24 cellular contexts compared by ENCODE assay signal in genomic region chr12:121505513-121505912, GRCh38.
DNase-seq lines count a peak whose midpoint lies in the region; ATAC-seq, FAIRE-seq and TF ChIP-seq lines count a peak whose summit lies in the region.
"Had no signal": no experiment of that assay in that cellular context is flagged by ENCODE, and none has a peak within 500 bp of the region (broad histone marks: within the 10 kb centered on the region; RNA-seq: fewer than 3 reads in every experiment).

No MANE protein-coding gene starts in this region.

- TF ChIP-seq EP300 in SK-N-SH (IDR thresholded peaks at IDR 0.05; ENCODE audit: borderline replicate concordance in 1 of 2, low read depth in 1 of 2, low read length in 1 of 2) (no peak), HepG2 (IDR thresholded peaks at IDR 0.05; ENCODE audit: low read depth in 2 of 2, low read length in 2 of 2) (no peak), HepG2 (CRISPR knock-in tag; IDR thresholded peaks at IDR 0.05; ENCODE audit: borderline replicate concordance) (no peak)

- H3K27me3 Mint-ChIP-seq in progenitor cell of endocrine pancreas: no peaks in the 10 kb centered on the region
- H3K27me3 Mint-ChIP-seq: naive thymus-derived CD4-positive, alpha-beta T cell had no signal

- H3K4me1 ChIP-seq in SK-N-SH (ENCODE audit: control insufficient read depth in 1 of 2, insufficient read depth in 2 of 2, low read depth in 1 of 2, low read length in 1 of 2): no peaks in the 10 kb centered on the region; a peak in 1 of 4 replicates
- H3K4me1 ChIP-seq in IMR-90 (ENCODE audit: control insufficient read depth, insufficient read depth, low read length): peaks cover 1% of the 10 kb centered on the region; the same call in 1 of the 2 replicates
- 0 out of 2 replicates have a peak, but pooled peaks cover under 1% of the 10 kb centered on the region for H3K4me1 ChIP-seq in HepG2 (ENCODE audit: insufficient read depth, low read length)
- H3K4me1 ChIP-seq: prostate gland had no signal

- 70% methylated on average over 3 of the region's 3 CpGs for WGBS in SK-N-SH (ENCODE audit: low lambda C conversion rate)
- WGBS in IMR-90 (ENCODE audit: extremely low coverage in 2 of 2, insufficient read length in 1 of 2), 2 experiments: no CpG with 5 or more reads among the region's 3 CpGs
- 92% methylated on average over 3 of the region's 3 CpGs for WGBS in HepG2 (ENCODE audit: low lambda C conversion rate)

- H3K79me2 ChIP-seq in SK-N-SH (ENCODE audit: insufficient read depth) (no peaks in the 10 kb centered on the region), HepG2 (ENCODE audit: insufficient read depth, low read length) (no peaks in the 10 kb centered on the region)

- FAIRE-seq in HepG2 (lab: Jason Lieb, UNC): no peak
- FAIRE-seq: GM19239, HTR-8/SVneo had no signal

- peak overlapping the region; percentile 14; the same call in 1 of the 2 replicates for H3K4me2 ChIP-seq in SK-N-SH
- no peak overlapping the region for H3K4me2 ChIP-seq in IMR-90 (ENCODE audit: low read depth, low read length)
- no peak overlapping the region for H3K4me2 ChIP-seq in HepG2 (ENCODE audit: low read depth, low read length)
- H3K4me2 ChIP-seq: smooth muscle cell had no signal

- H3K4me3 ChIP-seq in SK-N-SH (ENCODE audit: low read depth in 2 of 2, low read length in 1 of 2) (no peak overlapping the region), IMR-90 (ENCODE audit: insufficient read depth, low read depth, low read length) (no peak overlapping the region), HepG2 (replicated peaks in 1 of 3; ENCODE audit: insufficient read depth in 1 of 3, low read depth in 2 of 3, low read length in 3 of 3) (no peak overlapping the region)
- H3K4me3 ChIP-seq: coronary artery, prostate gland, smooth muscle cell had no signal

- H3K18ac ChIP-seq in IMR-90 (ENCODE audit: low read depth, low read length): no peak overlapping the region

- DNase-seq in SK-N-SH: no peak
- DNase-seq in IMR-90: peak; percentile 45
- peak; percentile 16 for DNase-seq in dermis blood vessel endothelial cell
- no peak for DNase-seq in progenitor cell of endocrine pancreas (ENCODE audit: low spot score, unreplicated experiment)
- DNase-seq in HepG2 (ENCODE audit: low spot score): no peak
- DNase-seq: activated effector memory CD4-positive, alpha-beta T cell treated with Interleukin-2 at 50 U/mL for 16 hours; aorta; mammary epithelial cell; naive thymus-derived CD4-positive, alpha-beta T cell; NCI-H1436; NCI-H2227 treated with DMSO at 0.1 percent for 48 hours; T-helper 1 cell had no signal

- H3K4me3 Mint-ChIP-seq in progenitor cell of endocrine pancreas (ENCODE audit: low read depth): no peak overlapping the region
- H3K4me3 Mint-ChIP-seq: naive thymus-derived CD4-positive, alpha-beta T cell had no signal

- no peak overlapping the region for H3K4ac ChIP-seq in IMR-90 (ENCODE audit: low read depth, low read length)

- no peaks in the 10 kb centered on the region for H3K9me3 Mint-ChIP-seq in progenitor cell of endocrine pancreas (ENCODE audit: low read depth)
- H3K9me3 Mint-ChIP-seq: naive thymus-derived CD4-positive, alpha-beta T cell had no signal

- dilution Hi-C loops in IMR-90 (cut with HindIII; ENCODE audit: low sequenced_read_pairs, unreplicated experiment): no loop called here

- CTCF ChIA-PET in SK-N-SH (lab: Yijun Ruan, JAX): interaction anchor here (1.1 kb wide), 1 partner anchor 181 kb away, joined by 3 read pairs; no protein-coding TSS in a partner anchor
- CTCF ChIA-PET in IMR-90 (lab: Yijun Ruan, JAX): no interaction called here
- CTCF ChIA-PET in HepG2 (lab: Yijun Ruan, JAX; ENCODE audit: low intra/inter-chr PET ratio, low total read pairs): no interaction called here

- H3K4me1 Mint-ChIP-seq in progenitor cell of endocrine pancreas (ENCODE audit: low read depth): no peaks in the 10 kb centered on the region

- in situ Hi-C loops in IMR-90 (cut with MboI; ENCODE audit: low sequenced_read_pairs): no loop called here
- in situ Hi-C loops in HepG2 (cut with HindIII; ENCODE audit: extremely low pct_ligation_motif_present, low pct_unique_long_range_greater_than_20kb): no loop called here

- no peak overlapping the region for H2AFZ ChIP-seq in SK-N-SH (ENCODE audit: low read depth)
- no peak overlapping the region for H2AFZ ChIP-seq in IMR-90 (replicated peaks; ENCODE audit: low read length, poor library complexity)
- H2AFZ ChIP-seq in HepG2 (ENCODE audit: low read length): no peak overlapping the region

- no peak overlapping the region for H3K23ac ChIP-seq in IMR-90 (ENCODE audit: low read depth, low read length)

- no peak overlapping the region for H2AK5ac ChIP-seq in IMR-90 (ENCODE audit: low read depth, low read length)

- no peak overlapping the region for H2BK120ac ChIP-seq in IMR-90 (ENCODE audit: low read depth, low read length)

- H3K27me3 ChIP-seq in SK-N-SH (ENCODE audit: insufficient read depth) (no peaks in the 10 kb centered on the region), IMR-90 (ENCODE audit: control insufficient read depth, insufficient read depth, low read length) (no peaks in the 10 kb centered on the region), HepG2 (ENCODE audit: control insufficient read depth in 1 of 2, insufficient read depth in 2 of 2, low read length in 2 of 2) (no peaks in the 10 kb centered on the region)

- H3K27ac ChIP-seq in SK-N-SH (ENCODE audit: low read depth in 2 of 2, low read length in 1 of 2) (peak overlapping the region in 1 of 2 experiments; percentile 13; a peak in 1 of 4 replicates), IMR-90 (ENCODE audit: insufficient read depth, low read length) (no peak overlapping the region), HepG2 (ENCODE audit: extremely low read length, insufficient read depth, low read length) (no peak overlapping the region)
- H3K27ac ChIP-seq: 22Rv1, C4-2B, coronary artery, epithelial cell of prostate, prostate gland had no signal

- ATAC-seq in SK-N-SH treated with all-trans-retinoic acid at 6 μM for 48 hours: no peak
- ATAC-seq in IMR-90 (ENCODE audit: low read depth): peak; percentile 17; the same call in 1 of the 2 replicates
- ATAC-seq in HepG2: no peak
- ATAC-seq in HG03354 (IDR thresholded peaks at IDR 0.05; ENCODE audit: poor library complexity, severe bottlenecking, unreplicated experiment): no peak
- no peak for ATAC-seq in HG03196 (IDR thresholded peaks at IDR 0.05; ENCODE audit: unreplicated experiment)
- ATAC-seq: HCT116; naive thymus-derived CD4-positive, alpha-beta T cell had no signal

- no peak overlapping the region for H4K5ac ChIP-seq in IMR-90 (ENCODE audit: low read depth, low read length)

- no peak for TF ChIP-seq POLR2A in IMR-90 (IDR thresholded peaks at IDR 0.05; ENCODE audit: low read depth, low read length)
- no peak for TF ChIP-seq POLR2A in HepG2 (IDR thresholded peaks at IDR 0.05; ENCODE audit: insufficient read depth in 1 of 2, low read depth in 2 of 2, low read length in 2 of 2)

- no peak for TF ChIP-seq CTCF in SK-N-SH (IDR thresholded peaks at IDR 0.05)
- TF ChIP-seq CTCF in IMR-90 (conservative IDR thresholded peaks at IDR 0.05; ENCODE audit: low read depth, low read length): no peak
- no peak for TF ChIP-seq CTCF in progenitor cell of endocrine pancreas (IDR thresholded peaks at IDR 0.05; ENCODE audit: unreplicated experiment)
- TF ChIP-seq CTCF in HepG2 (CRISPR knock-in tag; IDR thresholded peaks at IDR 0.05): no peak

- H3K9ac ChIP-seq in SK-N-SH (no peak overlapping the region), IMR-90 (ENCODE audit: low read depth, low read length) (no peak overlapping the region), HepG2 (ENCODE audit: insufficient read depth, low read depth, low read length) (no peak overlapping the region)

- no peaks in the 10 kb centered on the region for H3K9me2 ChIP-seq in SK-N-SH

- TF ChIP-seq RAD21 in SK-N-SH (IDR thresholded peaks at IDR 0.05; ENCODE audit: low read length): no peak
- no peak for TF ChIP-seq RAD21 in IMR-90 (IDR thresholded peaks at IDR 0.05; ENCODE audit: low read length)
- no peak for TF ChIP-seq RAD21 in HepG2 (CRISPR knock-in tag; IDR thresholded peaks at IDR 0.05)

- no peak overlapping the region for H4K91ac ChIP-seq in IMR-90 (ENCODE audit: insufficient read depth, low read depth, low read length)

- peak overlapping the region; percentile 50 for H3K27ac Mint-ChIP-seq in progenitor cell of endocrine pancreas

- H2BK5ac ChIP-seq in IMR-90 (ENCODE audit: low read depth, low read length, poor library complexity, severe bottlenecking): no peak overlapping the region

- H3K36me3 Mint-ChIP-seq in progenitor cell of endocrine pancreas (ENCODE audit: insufficient read depth): peaks cover 19% of the 10 kb centered on the region

- H3K9me1 ChIP-seq in IMR-90 (ENCODE audit: insufficient read depth, low read length): 0 out of 2 replicates have a peak, but pooled peaks cover 3% of the 10 kb centered on the region

- intact Hi-C loops in IMR-90 (cut with micrococcal nuclease): no loop called here
- intact Hi-C loops in HepG2 (cut with micrococcal nuclease; ENCODE audit: unreplicated experiment): no loop called here

- H3F3A ChIP-seq in SK-N-SH (replicated peaks; ENCODE audit: insufficient read depth): peaks cover 5% of the 10 kb centered on the region

- no peak overlapping the region for H3K14ac ChIP-seq in IMR-90 (replicated peaks; ENCODE audit: low read depth, low read length)

- H2BK15ac ChIP-seq in IMR-90 (ENCODE audit: low read depth, low read length): no peak overlapping the region

- H4K20me1 ChIP-seq in SK-N-SH (ENCODE audit: insufficient read depth): no peaks in the 10 kb centered on the region
- H4K20me1 ChIP-seq in IMR-90 (ENCODE audit: insufficient read depth, low read length): no peaks in the 10 kb centered on the region
- no peaks in the 10 kb centered on the region for H4K20me1 ChIP-seq in HepG2 (ENCODE audit: insufficient read depth, low read length)

- H3K36me3 ChIP-seq in SK-N-SH (replicated peaks in 1 of 2; ENCODE audit: control insufficient read depth in 1 of 2, insufficient read depth in 2 of 2, low read length in 1 of 2) (no peaks in the 10 kb centered on the region), IMR-90 (ENCODE audit: control insufficient read depth, insufficient read depth, low read length) (peaks cover 15% of the 10 kb centered on the region; the same call in 1 of the 2 replicates), HepG2 (replicated peaks in 1 of 2; ENCODE audit: control insufficient read depth in 1 of 2, insufficient read depth in 2 of 2, low read length in 2 of 2) (peaks cover 6 to 16% of the 10 kb centered on the region in 2 experiments)
- H3K36me3 ChIP-seq: prostate gland had no signal

- H4K8ac ChIP-seq in IMR-90 (ENCODE audit: low read depth in 2 of 2, low read length in 2 of 2): no peak overlapping the region

- no peak overlapping the region for H2BK20ac ChIP-seq in IMR-90 (ENCODE audit: low read depth, low read length)

- no peak overlapping the region for H2AK9ac ChIP-seq in IMR-90 (replicated peaks; ENCODE audit: low read depth, low read length, poor library complexity)

- H3K56ac ChIP-seq in IMR-90 (ENCODE audit: extremely low read depth, insufficient read depth, low read length): no peak overlapping the region; the same call in 1 of the 2 replicates

- no TSS peak for BruUV-seq in IMR-90 (replicated peaks; lab: Mats Ljungman, UMichigan)
- no TSS peak for BruUV-seq in HepG2 (replicated peaks; lab: Mats Ljungman, UMichigan)

- H3K9me3 ChIP-seq in SK-N-SH (no peaks in the 10 kb centered on the region), IMR-90 (ENCODE audit: control insufficient read depth, insufficient read depth, low read length) (no peaks in the 10 kb centered on the region), HepG2 (ENCODE audit: low read length) (no peaks in the 10 kb centered on the region)
- H3K9me3 ChIP-seq: prostate gland had no signal

- POLR2A ChIA-PET in SK-N-SH (lab: Yijun Ruan, JAX) (no interaction called here), IMR-90 (lab: Charles Lee; ENCODE audit: unreplicated experiment) (no interaction called here), HepG2 (lab: Yijun Ruan, JAX) (interaction anchor here (1.2 kb wide), 1 partner anchor 25 kb away, joined by 4 read pairs; no protein-coding TSS in a partner anchor)

- H3K79me1 ChIP-seq in IMR-90 (ENCODE audit: low read depth in 1 of 2, low read length in 2 of 2): peaks cover 0 to 3% of the 10 kb centered on the region in 2 experiments; a peak in 2 of 4 replicates

Comparison
In these comparisons a context has a peak if more than half of its experiments do, and no peak if none do; other contexts are left out.
1. DNase-seq: peak in IMR-90 (single experiment) and dermis blood vessel endothelial cell (single experiment); none in SK-N-SH (single experiment), progenitor cell of endocrine pancreas (single experiment) and HepG2 (single experiment).